ENCODE assay signal across 1 cellular context in genomic region chr20:2914160-2914559, GRCh38.
TF ChIP-seq lines count a peak whose summit lies in the region.

No MANE protein-coding gene starts in this region.

TF ChIP-seq in SK-N-SH treated with all-trans-retinoic acid at 6 μM for 48 hours, 23 proteins besides CTCF, POLR2A, EP300 and RAD21 (continued from another document):
- TF ChIP-seq PATZ1 (CRISPR knock-in tag; IDR thresholded peaks at IDR 0.05; ENCODE audit: borderline replicate concordance) (no peak), SNAI2 (CRISPR knock-in tag; IDR thresholded peaks at IDR 0.05) (no peak), CSRNP3 (CRISPR knock-in tag; IDR thresholded peaks at IDR 0.05) (no peak)
